Comparison of ENCODE assay signal across 27 cellular contexts in the genomic region with DNA sequence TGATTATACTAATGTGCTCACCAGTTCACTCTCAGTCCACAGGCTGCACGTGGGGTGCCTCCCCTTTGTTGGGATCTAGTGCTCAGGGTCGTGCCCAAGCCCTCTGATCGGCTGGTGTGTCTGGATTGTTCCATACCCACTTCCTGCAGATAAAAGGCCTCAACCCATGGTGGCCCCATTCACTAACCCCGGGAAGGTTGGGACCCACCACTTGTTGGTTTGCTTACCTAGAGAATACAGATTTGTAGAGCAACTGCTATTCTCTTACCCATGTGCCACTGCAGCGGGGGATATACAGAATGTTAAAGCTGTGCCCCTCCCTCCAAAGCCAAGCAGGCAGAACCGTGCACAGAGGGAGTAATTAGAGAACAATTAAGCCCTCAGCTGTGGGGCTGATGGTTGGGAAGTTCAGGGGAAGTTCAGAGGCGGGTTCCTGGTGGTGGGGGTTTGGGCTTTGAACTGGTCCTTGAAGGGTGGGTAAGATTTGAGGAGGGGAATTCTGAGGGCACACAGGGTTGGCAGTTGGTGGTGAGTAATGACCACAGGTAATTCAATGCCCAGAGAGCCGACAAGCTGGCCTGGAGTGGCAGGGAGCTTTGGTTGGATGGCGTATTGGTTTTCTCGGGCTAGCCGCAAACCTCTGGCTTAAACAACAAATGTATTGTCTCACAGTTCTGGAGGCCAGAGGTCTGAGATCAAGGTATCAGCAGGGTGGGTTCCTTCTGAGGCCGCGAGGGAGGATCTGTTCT.
DNase-seq lines count a peak whose midpoint lies in the region; ATAC-seq lines count a peak whose summit lies in the region.
"Had no signal": no experiment of that assay in that cellular context is flagged by ENCODE, and none has a peak within 500 bp of the region (broad histone marks: within the 10 kb centered on the region; RNA-seq: fewer than 3 reads in every experiment).

No MANE protein-coding gene starts in this region.

- ATAC-seq in HG03469 (IDR thresholded peaks at IDR 0.05; ENCODE audit: unreplicated experiment): no peak
- ATAC-seq: activated CD4-positive, alpha-beta T cell treated with anti-CD3 and anti-CD28 coated beads for 36 hours; activated CD8-positive, alpha-beta T cell treated with anti-CD3 and anti-CD28 coated beads, Interleukin-2, amount 10 ng/mL, durations not matched to agents 7 days and 5 days; activated T-helper 17 cell treated with anti-CD3 and anti-CD28 coated beads, Interleukin-2, amount 50 U/mL, for 72 hours; mucosa of descending colon; natural killer cell treated with Interleukin-12 subunit alpha and Interleukin-12 subunit beta and Interleukin-15 and Interleukin-18, amount 100 ng/mL, for 72 hours had no signal

- DNase-seq in NCI-H1105 treated with DMSO at 0.1 percent for 48 hours (lab: John Stamatoyannopoulos, UW) (peak; percentile 5), NCI-H1105 (lab: John Stamatoyannopoulos, UW) (no peak), M059J (ENCODE audit: low read depth) (peak; percentile 34), glomerular visceral epithelial cell (ENCODE audit: extremely low spot score) (peak; percentile 69), renal cortical epithelial cell (ENCODE audit: low read depth) (peak; percentile 63), C1 segment of cervical spinal cord (lab: John Stamatoyannopoulos, UW) (no peak), NCI-H82 (lab: John Stamatoyannopoulos, UW) (no peak)
- DNase-seq: 8988T; activated CD4-positive, alpha-beta T cell treated with anti-CD3 and anti-CD28 coated beads for 36 hours; activated CD8-positive, alpha-beta T cell treated with anti-CD3 and anti-CD28 coated beads, Interleukin-2, amount 10 ng/mL, durations not matched to agents 7 days and 5 days; amniotic stem cell; brain microvascular endothelial cell; cerebellar nuclear complex; dermis blood vessel endothelial cell; foreskin melanocyte; GOT3; HFFc6; Karpas-422; mucosa of descending colon; NCI-H1930; ovary; Right ventricle myocardium superior; stimulated activated CD4-positive, alpha-beta T cell treated with anti-CD3 and anti-CD28 coated beads, Interleukin-2, amount 100 ng/mL, for 24 hours; stomach had no signal

Comparison
In these comparisons a context has a peak if more than half of its experiments do, and no peak if none do; other contexts are left out.
1. DNase-seq: peak in NCI-H1105 treated with DMSO at 0.1 percent for 48 hours (single experiment), M059J (single experiment), glomerular visceral epithelial cell (single experiment) and renal cortical epithelial cell (single experiment); none in NCI-H1105 (single experiment), C1 segment of cervical spinal cord (0 of 14) and NCI-H82 (single experiment).